In genomic region chr2:147182260-147182659, GRCh38 we compare ENCODE assay signal across 8 cellular contexts.
DNase-seq lines count a peak whose midpoint lies in the region; ATAC-seq and TF ChIP-seq lines count a peak whose summit lies in the region.

No MANE protein-coding gene starts in this region.

- H3K9me3 ChIP-seq in OCI-LY7 (ENCODE audit: low read length): no peaks in the 10 kb centered on the region

- H3K36me3 Mint-ChIP-seq in activated CD8-positive, alpha-beta memory T cell treated with anti-CD3 and anti-CD28 coated beads, Interleukin-2, amount 10 ng/mL, durations not matched to agents 7 days and 5 days: peaks cover 1% of the 10 kb centered on the region
- H3K36me3 Mint-ChIP-seq in activated naive CD4-positive, alpha-beta T cell treated with anti-CD3 and anti-CD28 coated beads for 36 hours (ENCODE audit: low read depth): no peaks in the 10 kb centered on the region

- POLR2A ChIA-PET in OCI-LY7 (lab: Charles Lee): no interaction called here

- no peak for TF ChIP-seq CTCF in OCI-LY7 (conservative IDR thresholded peaks at IDR 0.05; ENCODE audit: low read length)

- H3K79me2 ChIP-seq in OCI-LY7 (ENCODE audit: insufficient read depth, low read depth, low read length): no peaks in the 10 kb centered on the region

- no peak overlapping the region for H2AFZ ChIP-seq in OCI-LY7 (ENCODE audit: low read length)

- peaks cover 10% of the 10 kb centered on the region for H3K4me1 Mint-ChIP-seq in activated CD8-positive, alpha-beta memory T cell treated with anti-CD3 and anti-CD28 coated beads, Interleukin-2, amount 10 ng/mL, durations not matched to agents 7 days and 5 days
- peaks cover 18% of the 10 kb centered on the region for H3K4me1 Mint-ChIP-seq in activated naive CD4-positive, alpha-beta T cell treated with anti-CD3 and anti-CD28 coated beads for 36 hours (ENCODE audit: low read depth)

- peak; percentile 36 for ATAC-seq in activated CD8-positive, alpha-beta memory T cell treated with anti-CD3 and anti-CD28 coated beads, Interleukin-2, amount 10 ng/mL, durations not matched to agents 7 days and 5 days
- ATAC-seq in HG03565 (IDR thresholded peaks at IDR 0.05; ENCODE audit: unreplicated experiment) (peak; percentile 68), left cardiac atrium (no peak)

- H3K27me3 Mint-ChIP-seq in activated CD8-positive, alpha-beta memory T cell treated with anti-CD3 and anti-CD28 coated beads, Interleukin-2, amount 10 ng/mL, durations not matched to agents 7 days and 5 days: no peaks in the 10 kb centered on the region
- H3K27me3 Mint-ChIP-seq in activated naive CD4-positive, alpha-beta T cell treated with anti-CD3 and anti-CD28 coated beads for 36 hours (ENCODE audit: low read depth): peaks cover 4% of the 10 kb centered on the region

- no peak overlapping the region for H3K4me3 Mint-ChIP-seq in activated CD8-positive, alpha-beta memory T cell treated with anti-CD3 and anti-CD28 coated beads, Interleukin-2, amount 10 ng/mL, durations not matched to agents 7 days and 5 days
- H3K4me3 Mint-ChIP-seq in activated naive CD4-positive, alpha-beta T cell treated with anti-CD3 and anti-CD28 coated beads for 36 hours: no peak overlapping the region

- H4K20me1 ChIP-seq in OCI-LY7 (ENCODE audit: insufficient read depth, low read length): no peaks in the 10 kb centered on the region

- H3K9me2 ChIP-seq in OCI-LY7 (ENCODE audit: insufficient read depth, low read length): no peaks in the 10 kb centered on the region

- no peak overlapping the region for H3K27ac Mint-ChIP-seq in activated CD8-positive, alpha-beta memory T cell treated with anti-CD3 and anti-CD28 coated beads, Interleukin-2, amount 10 ng/mL, durations not matched to agents 7 days and 5 days
- H3K27ac Mint-ChIP-seq in activated naive CD4-positive, alpha-beta T cell treated with anti-CD3 and anti-CD28 coated beads for 36 hours: peak overlapping the region; percentile 73

- intact Hi-C loops in activated naive CD4-positive, alpha-beta T cell treated with anti-CD3 and anti-CD28 coated beads for 36 hours (cut with micrococcal nuclease): loop anchor here (1.0 to 5.0 kb wide), 2 partner anchors 145 to 448 kb away; no protein-coding TSS in a partner anchor
- intact Hi-C loops in left cardiac atrium (cut with DNase I): no loop called here
- intact Hi-C loops in OCI-LY7 (cut with micrococcal nuclease; ENCODE audit: unreplicated experiment): no loop called here

- no peak overlapping the region for H3K27ac ChIP-seq in OCI-LY7 (ENCODE audit: low read depth, low read length, poor library complexity, severe bottlenecking)

- CTCF ChIA-PET in activated CD8-positive, alpha-beta memory T cell treated with anti-CD3 and anti-CD28 coated beads, Interleukin-2, amount 10 ng/mL, durations not matched to agents 7 days and 5 days (lab: Charles Lee): no interaction called here
- CTCF ChIA-PET in activated naive CD4-positive, alpha-beta T cell treated with anti-CD3 and anti-CD28 coated beads for 36 hours (lab: Charles Lee): no interaction called here
- CTCF ChIA-PET in OCI-LY7 (lab: Charles Lee; ENCODE audit: unreplicated experiment): no interaction called here

- BruUV-seq in OCI-LY7 (replicated peaks; lab: Mats Ljungman, UMichigan): no TSS peak

- peak; percentile 43 for DNase-seq in activated CD8-positive, alpha-beta memory T cell treated with anti-CD3 and anti-CD28 coated beads, Interleukin-2, amount 10 ng/mL, durations not matched to agents 7 days and 5 days
- DNase-seq in activated CD8-positive, alpha-beta memory T cell treated with anti-CD3 and anti-CD28 coated beads for 24 hours: no peak
- peak; percentile 72 for DNase-seq in activated naive CD4-positive, alpha-beta T cell treated with anti-CD3 and anti-CD28 coated beads for 36 hours
- peak; percentile 27 to 30 for DNase-seq in stimulated activated CD8-positive, alpha-beta memory T cell treated with anti-CD3 and anti-CD28 coated beads, Interleukin-15, amount 100 ng/mL, for 48 hours (ENCODE audit: low read depth in 2 of 2)
- no peak for DNase-seq in NCI-H510A (lab: John Stamatoyannopoulos, UW)
- no peak for DNase-seq in left cardiac atrium
- DNase-seq in OCI-LY7 (ENCODE audit: low spot score): no peak

- H3K9me3 Mint-ChIP-seq in activated CD8-positive, alpha-beta memory T cell treated with anti-CD3 and anti-CD28 coated beads, Interleukin-2, amount 10 ng/mL, durations not matched to agents 7 days and 5 days (ENCODE audit: low read depth): peaks cover 14% of the 10 kb centered on the region
- peaks cover 12% of the 10 kb centered on the region for H3K9me3 Mint-ChIP-seq in activated naive CD4-positive, alpha-beta T cell treated with anti-CD3 and anti-CD28 coated beads for 36 hours

- H3K36me3 ChIP-seq in OCI-LY7 (ENCODE audit: insufficient read depth, low read length): no peaks in the 10 kb centered on the region

- H3K4me3 ChIP-seq in OCI-LY7 (ENCODE audit: low read depth, low read length, poor library complexity, severe bottlenecking): no peak overlapping the region

- no peaks in the 10 kb centered on the region for H3K4me1 ChIP-seq in OCI-LY7 (ENCODE audit: insufficient read depth, low read length, poor library complexity, severe bottlenecking)

- no peak overlapping the region for H3K4me2 ChIP-seq in OCI-LY7 (ENCODE audit: low read length)

Comparison
In these comparisons a context has a peak if more than half of its experiments do, and no peak if none do; other contexts are left out.
1. DNase-seq: peak in activated CD8-positive, alpha-beta memory T cell treated with anti-CD3 and anti-CD28 coated beads, Interleukin-2, amount 10 ng/mL, durations not matched to agents 7 days and 5 days (single experiment), activated naive CD4-positive, alpha-beta T cell treated with anti-CD3 and anti-CD28 coated beads for 36 hours (single experiment) and stimulated activated CD8-positive, alpha-beta memory T cell treated with anti-CD3 and anti-CD28 coated beads, Interleukin-15, amount 100 ng/mL, for 48 hours (2 of 2); none in activated CD8-positive, alpha-beta memory T cell treated with anti-CD3 and anti-CD28 coated beads for 24 hours (single experiment), NCI-H510A (single experiment), left cardiac atrium (single experiment) and OCI-LY7 (single experiment).
2. ATAC-seq: peak in activated CD8-positive, alpha-beta memory T cell treated with anti-CD3 and anti-CD28 coated beads, Interleukin-2, amount 10 ng/mL, durations not matched to agents 7 days and 5 days (single experiment) and HG03565 (single experiment); none in left cardiac atrium (0 of 2).